In the genomic region with DNA sequence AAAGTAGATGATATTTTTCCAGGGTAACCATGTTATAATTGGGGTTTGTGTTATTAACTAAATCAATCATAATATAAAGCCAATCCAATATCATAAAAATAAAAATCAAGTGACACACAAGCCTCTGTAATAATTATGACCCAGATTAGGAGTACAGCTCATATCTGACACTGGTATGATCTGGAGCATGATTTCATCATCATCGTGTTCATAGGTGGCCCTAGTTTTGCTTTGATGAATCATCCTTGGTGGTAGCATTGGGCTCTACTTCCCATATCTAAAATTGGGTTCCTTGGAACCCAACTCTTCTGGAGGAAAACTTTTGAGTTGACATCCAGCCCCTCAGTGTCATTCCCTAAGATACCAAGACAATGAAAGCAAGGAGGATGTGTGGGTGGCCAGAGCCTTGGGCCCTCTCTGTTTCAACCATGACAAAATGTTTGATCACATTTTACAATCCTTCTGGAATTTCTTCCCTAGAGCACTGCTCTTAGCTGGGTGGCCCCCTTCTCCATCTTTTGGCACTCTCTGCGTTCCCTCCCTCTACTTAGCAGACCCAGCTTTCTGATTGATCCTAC, we compare ENCODE assay signal across 17 cellular contexts. TPM values are rescaled to one million over a fixed set of nuclear protein-coding genes. Genes with fewer than 3 reads are reported as not detected.
DNase-seq lines count a peak whose midpoint lies in the region; ATAC-seq, FAIRE-seq and TF ChIP-seq lines count a peak whose summit lies in the region.
"Had no signal": no experiment of that assay in that cellular context is flagged by ENCODE, and none has a peak within 500 bp of the region (broad histone marks: within the 10 kb centered on the region; RNA-seq: fewer than 3 reads in every experiment).

No MANE protein-coding gene starts in this region.

- H3K27ac ChIP-seq in HEK293 (ENCODE audit: extremely low read depth, low read depth, low read length) (no peak overlapping the region), PC-3 (ENCODE audit: low read length) (no peak overlapping the region), small intestine (ENCODE audit: low read depth in 1 of 2, low read length in 1 of 2) (no peak overlapping the region), esophagus muscularis mucosa (replicated peaks in 1 of 4) (no peak overlapping the region)
- H3K27ac ChIP-seq: colonic mucosa had no signal

- H3K36me3 ChIP-seq in HEK293 (ENCODE audit: control insufficient read depth in 2 of 2, insufficient read depth in 1 of 2, low read length in 2 of 2): no peaks in the 10 kb centered on the region
- no peaks in the 10 kb centered on the region for H3K36me3 ChIP-seq in PC-3 (ENCODE audit: low read depth, low read length)
- no peaks in the 10 kb centered on the region for H3K36me3 ChIP-seq in bronchial epithelial cell (ENCODE audit: control insufficient read depth, insufficient read depth, low read length)
- H3K36me3 ChIP-seq in small intestine (ENCODE audit: control insufficient read depth in 2 of 2, insufficient read depth in 2 of 2, low read length in 2 of 2): no peaks in the 10 kb centered on the region
- no peaks in the 10 kb centered on the region for H3K36me3 ChIP-seq in esophagus muscularis mucosa
- H3K36me3 ChIP-seq: colonic mucosa, stomach had no signal

- TF ChIP-seq CTCF in HEK293 (tag by site-specific recombination; IDR thresholded peaks at IDR 0.05): no peak
- TF ChIP-seq CTCF in PC-3 (conservative IDR thresholded peaks at IDR 0.05; ENCODE audit: low read depth, low read length): no peak
- TF ChIP-seq CTCF in bronchial epithelial cell (IDR thresholded peaks at IDR 0.05; ENCODE audit: insufficient read depth, low read length, severe bottlenecking): no peak
- no peak for TF ChIP-seq CTCF in esophagus muscularis mucosa (IDR thresholded peaks at IDR 0.05)

- no peaks in the 10 kb centered on the region for H3K9me2 ChIP-seq in PC-3 (replicated peaks; ENCODE audit: low read length)

- no peak for TF ChIP-seq POLR2A in esophagus muscularis mucosa (IDR thresholded peaks at IDR 0.05; ENCODE audit: low read depth)

- POLR2A ChIA-PET in HEK293 (lab: Yijun Ruan, JAX): no interaction called here
- POLR2A ChIA-PET in PC-3 (lab: Charles Lee; ENCODE audit: unreplicated experiment): no interaction called here

- no peaks in the 10 kb centered on the region for H3K79me2 ChIP-seq in PC-3 (ENCODE audit: low read length)

- H3K27me3 ChIP-seq in PC-3 (ENCODE audit: low read length): no peaks in the 10 kb centered on the region
- no peaks in the 10 kb centered on the region for H3K27me3 ChIP-seq in bronchial epithelial cell (ENCODE audit: control insufficient read depth, insufficient read depth, low read length)
- H3K27me3 ChIP-seq in small intestine (ENCODE audit: control insufficient read depth in 2 of 2, insufficient read depth in 2 of 2, low read length in 2 of 2): no peaks in the 10 kb centered on the region
- H3K27me3 ChIP-seq in esophagus muscularis mucosa: no peaks in the 10 kb centered on the region
- H3K27me3 ChIP-seq: colonic mucosa, stomach had no signal

- ATAC-seq in PC-3: no peak
- no peak for ATAC-seq in GM18520 (IDR thresholded peaks at IDR 0.05; ENCODE audit: unreplicated experiment)

- no TSS peak for BruUV-seq in PC-3 (replicated peaks; lab: Mats Ljungman, UMichigan)

- H3K9me3 ChIP-seq in HEK293 (ENCODE audit: control insufficient read depth, insufficient read depth, low read depth, low read length) (no peaks in the 10 kb centered on the region), PC-3 (ENCODE audit: low read length) (no peaks in the 10 kb centered on the region), small intestine (ENCODE audit: control insufficient read depth, low read depth) (no peaks in the 10 kb centered on the region), esophagus muscularis mucosa (no peaks in the 10 kb centered on the region)
- H3K9me3 ChIP-seq: colonic mucosa, stomach had no signal

- CTCF ChIA-PET in HEK293 (lab: Yijun Ruan, JAX) (interaction anchor here (0.7 to 0.9 kb wide), 2 partner anchors 11 to 16 kb away, joined by 3 read pairs; no protein-coding TSS in a partner anchor), PC-3 (lab: Charles Lee) (no interaction called here)

- peaks cover 4% of the 10 kb centered on the region for H3K4me1 ChIP-seq in HEK293 (ENCODE audit: control insufficient read depth, insufficient read depth, low read length)
- peaks cover 8% of the 10 kb centered on the region for H3K4me1 ChIP-seq in PC-3 (ENCODE audit: insufficient read depth, low read length)
- peaks cover 0 to 3% of the 10 kb centered on the region in 2 donors for H3K4me1 ChIP-seq in small intestine (ENCODE audit: control insufficient read depth in 2 of 2, insufficient read depth in 1 of 2, low read depth in 1 of 2, low read length in 1 of 2)
- H3K4me1 ChIP-seq in esophagus muscularis mucosa: peaks cover 0 to 20% (median 11%) of the 10 kb centered on the region in 4 donors
- H3K4me1 ChIP-seq: colonic mucosa had no signal

- FAIRE-seq in bronchial epithelial cell (lab: Jason Lieb, UNC) (no peak), small intestine (lab: Jason Lieb, UNC) (no peak), frontal cortex (lab: Jason Lieb, UNC) (no peak)
- FAIRE-seq: endometrium had no signal

- no peak for TF ChIP-seq EP300 in esophagus muscularis mucosa (IDR thresholded peaks at IDR 0.05)

- no peak overlapping the region for H3K9ac ChIP-seq in PC-3 (ENCODE audit: low read length)

- peak; percentile 63 for DNase-seq in PC-3
- DNase-seq in bronchial epithelial cell (ENCODE audit: low read depth): peak; percentile 86
- DNase-seq in small intestine: peak; percentile 24
- DNase-seq in esophagus muscularis mucosa (ENCODE audit: extremely low spot score): no peak
- DNase-seq in frontal cortex (ENCODE audit: low spot score in 2 of 2): no peak
- DNase-seq: activated CD4-positive, CD25-positive, alpha-beta regulatory T cell treated with anti-CD3 and anti-CD28 coated beads, Interleukin-2, amount 50 U/mL, for 72 hours; colonic mucosa; NCI-H1048; NCI-H2107; NCI-H524 treated with DMSO at 0.1 percent for 48 hours; nephron progenitor cell; posterior cingulate gyrus; stomach; trophoblast cell had no signal

- no peak overlapping the region for H2AFZ ChIP-seq in PC-3 (ENCODE audit: low read length)

- WGBS in small intestine, 3 donors: 51 to 82% (median 62%) methylated on average over 2 of the region's 2 CpGs
- 97% methylated on average over 2 of the region's 2 CpGs for WGBS in esophagus muscularis mucosa

- no peak overlapping the region for H3K4me2 ChIP-seq in PC-3 (ENCODE audit: low read length)

- intact Hi-C loops in PC-3 (cut with micrococcal nuclease) (no loop called here), esophagus muscularis mucosa (cut with DNase I) (no loop called here)

- H4K20me1 ChIP-seq in PC-3 (ENCODE audit: low read length): no peaks in the 10 kb centered on the region

- H3K4me3 ChIP-seq in HEK293 (ENCODE audit: low read depth, low read length): no peak overlapping the region
- no peak overlapping the region for H3K4me3 ChIP-seq in PC-3 (ENCODE audit: low read length)
- no peak overlapping the region for H3K4me3 ChIP-seq in bronchial epithelial cell (ENCODE audit: low read depth, low read length)
- no peak overlapping the region for H3K4me3 ChIP-seq in small intestine (ENCODE audit: low read depth in 1 of 2, low read length in 2 of 2)
- H3K4me3 ChIP-seq in esophagus muscularis mucosa: no peak overlapping the region
- H3K4me3 ChIP-seq: colonic mucosa, stomach had no signal

- H3F3A ChIP-seq in PC-3 (ENCODE audit: low read length, unreplicated experiment): no peaks in the 10 kb centered on the region

TF ChIP-seq in HEK293, 187 proteins besides CTCF, POLR2A, EP300 and RAD21:
- TF ChIP-seq ZNF214 (tag by site-specific recombination; IDR thresholded peaks at IDR 0.05; ENCODE audit: borderline replicate concordance) (no peak), ZNF324 (tag by site-specific recombination; IDR thresholded peaks at IDR 0.05) (0 out of 2 replicates have a peak, but pooled peaks have one; percentile 39)

RNA-seq across cellular contexts. Expression of a gene that starts 37.0 kb away (rescaled TPM):
- total RNA-seq in PC-3 (2014; rRNA removed) (96.6 and 101 TPM in 2 replicates), bronchial epithelial cell (50.0 and 101 TPM in 2 replicates), esophagus muscularis mucosa (100 to 1,000 TPM; 198 to 229 (median 201) TPM), frontal cortex (48.5 TPM)
- 10 to 100 TPM in 1 of 3 donors, 1 to 10 TPM in 2; 4.5 to 26.0 (median 5.4) TPM for polyA plus RNA-seq in small intestine

Comparison
In these comparisons a context has a peak if more than half of its experiments do, and no peak if none do; other contexts are left out.
1. DNase-seq: peak in PC-3 (single experiment), bronchial epithelial cell (single experiment) and small intestine (single experiment); none in esophagus muscularis mucosa (single experiment) and frontal cortex (0 of 2).